In genomic region chr3:58588030-58588614, GRCh38 we compare ENCODE assay signal across 14 cellular contexts. TPM values are rescaled to one million over a fixed set of nuclear protein-coding genes. Genes with fewer than 3 reads are reported as not detected.
DNase-seq lines count a peak whose midpoint lies in the region; ATAC-seq, FAIRE-seq and TF ChIP-seq lines count a peak whose summit lies in the region.
"Had no signal": no experiment of that assay in that cellular context is flagged by ENCODE, and none has a peak within 500 bp of the region (broad histone marks: within the 10 kb centered on the region; RNA-seq: fewer than 3 reads in every experiment).

No MANE protein-coding gene starts in this region.

- TF ChIP-seq CTCF in fibroblast of lung (conservative IDR thresholded peaks at IDR 0.05 in 1 of 2, IDR thresholded peaks at IDR 0.05 in 1 of 2; ENCODE audit: low read depth in 1 of 2, low read length in 2 of 2) (no peak), kidney (IDR thresholded peaks at IDR 0.05; ENCODE audit: borderline replicate concordance, extremely low read depth, insufficient read depth) (no peak)

- H4K20me1 ChIP-seq in fibroblast of lung (ENCODE audit: control insufficient read depth, extremely low read depth, insufficient read depth, low read length), result no peaks in the 10 kb centered on the region

- no peak overlapping the region for H3K4me3 Mint-ChIP-seq in activated naive CD4-positive, alpha-beta T cell treated with anti-CD3 and anti-CD28 coated beads, Interleukin-2, amount 10 ng/mL, durations not matched to agents 7 days and 5 days
- H3K4me3 Mint-ChIP-seq: HFFc6 had no signal

- intact Hi-C loops in kidney (cut with DNase I), result no loop called here

- H3K4me1 Mint-ChIP-seq in activated naive CD4-positive, alpha-beta T cell treated with anti-CD3 and anti-CD28 coated beads, Interleukin-2, amount 10 ng/mL, durations not matched to agents 7 days and 5 days, result peaks cover 14% of the 10 kb centered on the region

- DNase-seq in activated naive CD4-positive, alpha-beta T cell treated with anti-CD3 and anti-CD28 coated beads, Interleukin-2, amount 10 ng/mL, durations not matched to agents 7 days and 5 days, result peak; percentile 35
- DNase-seq in activated naive CD4-positive, alpha-beta T cell (lab: John Stamatoyannopoulos, UW), result no peak
- DNase-seq in RKO (ENCODE audit: low spot score), result peak; percentile 12
- peak; percentile 29 to 54 for DNase-seq in fibroblast of lung (ENCODE audit: low read depth in 2 of 2)
- peak; percentile 27 for DNase-seq in renal cortical epithelial cell (ENCODE audit: low read depth)
- DNase-seq in kidney, result no peak
- DNase-seq in T-helper 9 cell, result no peak
- DNase-seq: amygdala, HFFc6, NCI-H1436, stomach had no signal

- H3K27me3 ChIP-seq in fibroblast of lung (ENCODE audit: control insufficient read depth, insufficient read depth, low read length), result peaks cover 27% of the 10 kb centered on the region

- ATAC-seq in GM21390 (IDR thresholded peaks at IDR 0.05; ENCODE audit: unreplicated experiment), result no peak

- H3K4me3 ChIP-seq in fibroblast of lung (replicated peaks in 1 of 4; ENCODE audit: control extremely low read depth in 1 of 4, insufficient read depth in 1 of 4, low read depth in 3 of 4, low read length in 4 of 4) (no peak overlapping the region), kidney (ENCODE audit: low read length in 2 of 2) (no peak overlapping the region)
- H3K4me3 ChIP-seq: stomach had no signal

- H3K36me3 ChIP-seq in fibroblast of lung (ENCODE audit: control insufficient read depth, insufficient read depth, low read length) (no peaks in the 10 kb centered on the region), kidney (ENCODE audit: control insufficient read depth in 1 of 2, insufficient read depth in 2 of 2, low read length in 2 of 2) (no peaks in the 10 kb centered on the region)
- H3K36me3 ChIP-seq: neutrophil, stomach had no signal

- H3K36me3 Mint-ChIP-seq in activated naive CD4-positive, alpha-beta T cell treated with anti-CD3 and anti-CD28 coated beads, Interleukin-2, amount 10 ng/mL, durations not matched to agents 7 days and 5 days, result no peaks in the 10 kb centered on the region

- no peak overlapping the region for H3K4me2 ChIP-seq in fibroblast of lung (ENCODE audit: extremely low read depth, insufficient read depth, low read length)

- H3K9me3 ChIP-seq in fibroblast of lung (ENCODE audit: control insufficient read depth, insufficient read depth, low read depth, low read length) (no peaks in the 10 kb centered on the region), kidney (ENCODE audit: control insufficient read depth in 1 of 2, low read length in 2 of 2) (no peaks in the 10 kb centered on the region)
- H3K9me3 ChIP-seq: neutrophil, stomach had no signal

- H2AFZ ChIP-seq in fibroblast of lung (ENCODE audit: low read length), result no peak overlapping the region

- H3K9me3 Mint-ChIP-seq in activated naive CD4-positive, alpha-beta T cell treated with anti-CD3 and anti-CD28 coated beads, Interleukin-2, amount 10 ng/mL, durations not matched to agents 7 days and 5 days, result no peaks in the 10 kb centered on the region

- H3K27ac ChIP-seq in fibroblast of lung (ENCODE audit: insufficient read depth, low read length) (no peak overlapping the region), kidney (ENCODE audit: low read depth in 2 of 2, low read length in 2 of 2) (no peak overlapping the region)
- H3K27ac ChIP-seq: HL-60, neutrophil, stomach had no signal

- CTCF ChIA-PET in activated naive CD4-positive, alpha-beta T cell treated with anti-CD3 and anti-CD28 coated beads, Interleukin-2, amount 10 ng/mL, durations not matched to agents 7 days and 5 days (lab: Charles Lee), result interaction anchor here (1.0 kb wide), 1 partner anchor 18 kb away, joined by 4 read pairs; no protein-coding TSS in a partner anchor

- no peaks in the 10 kb centered on the region for H3K79me2 ChIP-seq in fibroblast of lung (ENCODE audit: control insufficient read depth, insufficient read depth, low read length)

- no peak overlapping the region for H3K27ac Mint-ChIP-seq in activated naive CD4-positive, alpha-beta T cell treated with anti-CD3 and anti-CD28 coated beads, Interleukin-2, amount 10 ng/mL, durations not matched to agents 7 days and 5 days
- H3K27ac Mint-ChIP-seq: HFFc6 had no signal

- H3K27me3 Mint-ChIP-seq in activated naive CD4-positive, alpha-beta T cell treated with anti-CD3 and anti-CD28 coated beads, Interleukin-2, amount 10 ng/mL, durations not matched to agents 7 days and 5 days, result peaks cover 64% of the 10 kb centered on the region

- FAIRE-seq in kidney (lab: Jason Lieb, UNC), result no peak

- peaks cover 5% of the 10 kb centered on the region for H3K4me1 ChIP-seq in fibroblast of lung (ENCODE audit: control insufficient read depth, extremely low read depth, insufficient read depth, low read length)
- peaks cover 6 to 10% of the 10 kb centered on the region in 2 donors for H3K4me1 ChIP-seq in kidney (ENCODE audit: control insufficient read depth in 1 of 2, insufficient read depth in 1 of 2, low read depth in 1 of 2, low read length in 2 of 2)

- H3K9ac ChIP-seq in fibroblast of lung (ENCODE audit: insufficient read depth, low read length), result no peak overlapping the region
- H3K9ac ChIP-seq in kidney (ENCODE audit: low read length in 2 of 2), result no peak overlapping the region

RNA-seq across cellular contexts. Expression of gene FAM107A, which starts 10.9 kb away (rescaled TPM):
- total RNA-seq in fibroblast of lung (under 0.01 TPM in 2 replicates), renal cortical epithelial cell (0.60 and 0.87 TPM in 2 replicates), kidney (180 TPM)
- polyA plus RNA-seq in fibroblast of lung (0.02 and 0.16 TPM in 2 replicates), kidney (ENCODE audit: insufficient read depth, low read depth, low replicate concordance) (52.5 TPM)
- polyA plus RNA-seq in fibroblast of lung (2012), result 0.05 and 0.12 TPM in 2 replicates
- 0.20 TPM in 1 of 2 replicates, not detected in the other for polyA minus RNA-seq in fibroblast of lung (ENCODE audit: low replicate concordance)

RNA-seq across cellular contexts. Expression of gene ACOX2, which starts 51.1 kb away (rescaled TPM):
- total RNA-seq in fibroblast of lung (17.7 and 20.5 TPM in 2 replicates), renal cortical epithelial cell (0.75 TPM in 1 of 2 replicates, not detected in the other), kidney (18.6 TPM)
- polyA plus RNA-seq in fibroblast of lung (14.6 and 19.0 TPM in 2 replicates), kidney (ENCODE audit: insufficient read depth, low read depth, low replicate concordance) (85.5 TPM)
- 11.6 and 18.8 TPM in 2 replicates for polyA plus RNA-seq in fibroblast of lung (2012)
- polyA minus RNA-seq in fibroblast of lung (ENCODE audit: low replicate concordance), result 39.8 and 51.4 TPM in 2 replicates

Comparison
In these comparisons a context has a peak if more than half of its experiments do, and no peak if none do; other contexts are left out.
1. DNase-seq: peak in activated naive CD4-positive, alpha-beta T cell treated with anti-CD3 and anti-CD28 coated beads, Interleukin-2, amount 10 ng/mL, durations not matched to agents 7 days and 5 days (single experiment), RKO (single experiment), fibroblast of lung (2 of 2) and renal cortical epithelial cell (single experiment); none in activated naive CD4-positive, alpha-beta T cell (0 of 4), kidney (single experiment) and T-helper 9 cell (single experiment).
2. RNA of gene FAM107A, which starts 10.9 kb away (total RNA-seq): 180 TPM in kidney (single experiment); 0.60 to 0.87 TPM in renal cortical epithelial cell and under 0.01 TPM in fibroblast of lung; every median in the first group is over 10 times any median in the second.
3. RNA of gene ACOX2, which starts 51.1 kb away (total RNA-seq): 17.7 to 20.5 TPM in fibroblast of lung and 18.6 TPM in kidney (single experiment); 0.75 TPM in renal cortical epithelial cell; every median in the first group is over 10 times any median in the second.